10 cellular contexts compared by ENCODE assay signal in genomic region chr15:74845208-74845568, GRCh38. TPM values are rescaled to one million over a fixed set of nuclear protein-coding genes. Genes with fewer than 3 reads are reported as not detected.
DNase-seq lines count a peak whose midpoint lies in the region; ATAC-seq and TF ChIP-seq lines count a peak whose summit lies in the region.
"Had no signal": no experiment of that assay in that cellular context is flagged by ENCODE, and none has a peak within 500 bp of the region (broad histone marks: within the 10 kb centered on the region; RNA-seq: fewer than 3 reads in every experiment).

No MANE protein-coding gene starts in this region.

- no peaks in the 10 kb centered on the region; the same call in 1 of the 2 replicates for H3F3A ChIP-seq in Loucy (ENCODE audit: low read depth)

- H3K79me2 ChIP-seq in Loucy (ENCODE audit: insufficient read depth, low read length): peaks cover 21% of the 10 kb centered on the region

- H3K4me1 ChIP-seq in Loucy (ENCODE audit: insufficient read depth, low read length, poor library complexity, severe bottlenecking): peaks cover 40% of the 10 kb centered on the region

- H3K4me2 ChIP-seq in Loucy (ENCODE audit: low read depth, low read length, poor library complexity, severe bottlenecking): peak overlapping the region; percentile 91

- peak overlapping the region; percentile 93 for H3K27ac Mint-ChIP-seq in activated CD8-positive, alpha-beta T cell treated with anti-CD3 and anti-CD28 coated beads, Interleukin-2, amount 10 ng/mL, durations not matched to agents 7 days and 5 days
- peak overlapping the region; percentile 90 to 93 for H3K27ac Mint-ChIP-seq in effector memory CD8-positive, alpha-beta T cell

- no peaks in the 10 kb centered on the region for H3K27me3 ChIP-seq in Loucy (ENCODE audit: insufficient read depth, low read length, poor library complexity, severe bottlenecking)

- H4K20me1 ChIP-seq in Loucy (ENCODE audit: insufficient read depth, low read length, poor library complexity, severe bottlenecking): peaks cover 3% of the 10 kb centered on the region

- H3K9me2 ChIP-seq in Loucy (replicated peaks; ENCODE audit: low read depth, low read length): no peaks in the 10 kb centered on the region

- no peaks in the 10 kb centered on the region for H3K9me3 ChIP-seq in Loucy (ENCODE audit: insufficient read depth, low read depth, low read length)

- peaks cover 49% of the 10 kb centered on the region for H3K4me1 Mint-ChIP-seq in activated CD8-positive, alpha-beta T cell treated with anti-CD3 and anti-CD28 coated beads, Interleukin-2, amount 10 ng/mL, durations not matched to agents 7 days and 5 days (ENCODE audit: low read depth)
- H3K4me1 Mint-ChIP-seq in effector memory CD8-positive, alpha-beta T cell (ENCODE audit: low read depth in 2 of 2): peaks cover 41 to 42% of the 10 kb centered on the region in 2 donors

- DNase-seq in activated CD8-positive, alpha-beta T cell treated with anti-CD3 and anti-CD28 coated beads, Interleukin-2, amount 10 ng/mL, durations not matched to agents 7 days and 5 days: peak; percentile 80
- peak; percentile 41 to 46 (median 41) for DNase-seq in effector memory CD8-positive, alpha-beta T cell
- peak; percentile 33 to 54 (median 35) for DNase-seq in stimulated activated CD4-positive, alpha-beta T cell treated with anti-CD3 and anti-CD28 coated beads, TNF-alpha, amount 100 ng/mL, for 48 hours (ENCODE audit: low read depth in 3 of 3)
- DNase-seq in NOMO-1 treated with dmso at 0.1 percent for 144 hours (lab: John Stamatoyannopoulos, UW; ENCODE audit: unreplicated experiment) (no peak), epidermal melanocyte (ENCODE audit: insufficient read length, low spot score) (no peak), NCI-H1092 treated with DMSO at 0.1 percent for 48 hours (lab: John Stamatoyannopoulos, UW) (no peak)
- DNase-seq: COR-L47, mesendoderm had no signal

- no peak overlapping the region for H2AFZ ChIP-seq in Loucy (ENCODE audit: low read length)

- no peaks in the 10 kb centered on the region for H3K9me3 Mint-ChIP-seq in activated CD8-positive, alpha-beta T cell treated with anti-CD3 and anti-CD28 coated beads, Interleukin-2, amount 10 ng/mL, durations not matched to agents 7 days and 5 days (ENCODE audit: insufficient read depth)
- no peaks in the 10 kb centered on the region for H3K9me3 Mint-ChIP-seq in effector memory CD8-positive, alpha-beta T cell

- TF ChIP-seq CTCF in Loucy (conservative IDR thresholded peaks at IDR 0.05; ENCODE audit: low read length): no peak

- H3K36me3 Mint-ChIP-seq in activated CD8-positive, alpha-beta T cell treated with anti-CD3 and anti-CD28 coated beads, Interleukin-2, amount 10 ng/mL, durations not matched to agents 7 days and 5 days (ENCODE audit: low read depth): peaks cover 64% of the 10 kb centered on the region
- H3K36me3 Mint-ChIP-seq in effector memory CD8-positive, alpha-beta T cell (ENCODE audit: insufficient read depth): peaks cover 52% of the 10 kb centered on the region

- CTCF ChIA-PET in activated CD8-positive, alpha-beta T cell treated with anti-CD3 and anti-CD28 coated beads, Interleukin-2, amount 10 ng/mL, durations not matched to agents 7 days and 5 days (lab: Charles Lee): interaction anchor here (0.6 to 8.4 kb wide), 15 partner anchors 13 to 210 kb away, joined by 3 to 75 read pairs (median 5); partner anchors contain the start of genes COX5A, FAM219B and SCAMP2

- POLR2A ChIA-PET in activated CD8-positive, alpha-beta T cell treated with anti-CD3 and anti-CD28 coated beads, Interleukin-2, amount 10 ng/mL, durations not matched to agents 7 days and 5 days (lab: Charles Lee): interaction anchor here (0.6 to 3.4 kb wide), 14 partner anchors 13 to 457 kb away, joined by 3 to 24 read pairs (median 4); partner anchors contain the start of genes COX5A, CPLX3, CSK and MPI

- no peaks in the 10 kb centered on the region for H3K27me3 Mint-ChIP-seq in activated CD8-positive, alpha-beta T cell treated with anti-CD3 and anti-CD28 coated beads, Interleukin-2, amount 10 ng/mL, durations not matched to agents 7 days and 5 days (ENCODE audit: low read depth)
- H3K27me3 Mint-ChIP-seq in effector memory CD8-positive, alpha-beta T cell: no peaks in the 10 kb centered on the region

- peak overlapping the region; percentile 46 for H3K4me3 Mint-ChIP-seq in activated CD8-positive, alpha-beta T cell treated with anti-CD3 and anti-CD28 coated beads, Interleukin-2, amount 10 ng/mL, durations not matched to agents 7 days and 5 days
- H3K4me3 Mint-ChIP-seq in effector memory CD8-positive, alpha-beta T cell: peak overlapping the region; percentile 83 to 85

- peak overlapping the region; percentile 85 for H3K9ac ChIP-seq in Loucy (ENCODE audit: low read depth, low read length, poor library complexity, severe bottlenecking)

- H3K4me3 ChIP-seq in Loucy (ENCODE audit: low read length, poor library complexity, severe bottlenecking): peak overlapping the region; percentile 18

- H3K36me3 ChIP-seq in Loucy (ENCODE audit: insufficient read depth, low read length): peaks cover 28% of the 10 kb centered on the region; the same call in 1 of the 2 replicates

- peak; percentile 54 for ATAC-seq in activated CD8-positive, alpha-beta T cell treated with anti-CD3 and anti-CD28 coated beads, Interleukin-2, amount 10 ng/mL, durations not matched to agents 7 days and 5 days
- ATAC-seq in effector memory CD8-positive, alpha-beta T cell (replicated peaks): peak; percentile 45
- ATAC-seq in HG02623 (IDR thresholded peaks at IDR 0.05; ENCODE audit: unreplicated experiment): no peak

RNA-seq across cellular contexts. Expression of gene ULK3, which starts 2.2 kb away (rescaled TPM):
- 10 to 100 TPM; 56.9 to 58.0 TPM for total RNA-seq in activated CD8-positive, alpha-beta T cell treated with anti-CD3 and anti-CD28 coated beads, Interleukin-2, amount 10 ng/mL, durations not matched to agents 7 days and 5 days

RNA-seq across cellular contexts. Expression of gene CPLX3, which starts 18.8 kb away (rescaled TPM):
- total RNA-seq in activated CD8-positive, alpha-beta T cell treated with anti-CD3 and anti-CD28 coated beads, Interleukin-2, amount 10 ng/mL, durations not matched to agents 7 days and 5 days: not detected

RNA-seq across cellular contexts. Expression of gene SCAMP2, which starts 28.0 kb away (rescaled TPM):
- total RNA-seq in activated CD8-positive, alpha-beta T cell treated with anti-CD3 and anti-CD28 coated beads, Interleukin-2, amount 10 ng/mL, durations not matched to agents 7 days and 5 days: 100 to 1,000 TPM in 1 of 2 experiments, 10 to 100 TPM in 1; 96.9 to 105 TPM

RNA-seq across cellular contexts. Expression of gene LMAN1L, which starts 32.6 kb away (rescaled TPM):
- total RNA-seq in activated CD8-positive, alpha-beta T cell treated with anti-CD3 and anti-CD28 coated beads, Interleukin-2, amount 10 ng/mL, durations not matched to agents 7 days and 5 days: 1 to 10 TPM in 1 of 2 experiments, under 1 TPM in 1; 0.47 to 1.0 TPM

RNA-seq across cellular contexts. Expression of gene MPI, which starts 44.7 kb away (rescaled TPM):
- total RNA-seq in activated CD8-positive, alpha-beta T cell treated with anti-CD3 and anti-CD28 coated beads, Interleukin-2, amount 10 ng/mL, durations not matched to agents 7 days and 5 days: 10 to 100 TPM; 55.7 to 56.7 TPM

Comparison
In these comparisons a context has a peak if more than half of its experiments do, and no peak if none do; other contexts are left out.
1. DNase-seq: peak in activated CD8-positive, alpha-beta T cell treated with anti-CD3 and anti-CD28 coated beads, Interleukin-2, amount 10 ng/mL, durations not matched to agents 7 days and 5 days (single experiment), effector memory CD8-positive, alpha-beta T cell (3 of 3) and stimulated activated CD4-positive, alpha-beta T cell treated with anti-CD3 and anti-CD28 coated beads, TNF-alpha, amount 100 ng/mL, for 48 hours (3 of 3); none in NOMO-1 treated with dmso at 0.1 percent for 144 hours (single experiment), epidermal melanocyte (single experiment) and NCI-H1092 treated with DMSO at 0.1 percent for 48 hours (single experiment).